ENCODE assay signal across 8 cellular contexts in the genomic region with DNA sequence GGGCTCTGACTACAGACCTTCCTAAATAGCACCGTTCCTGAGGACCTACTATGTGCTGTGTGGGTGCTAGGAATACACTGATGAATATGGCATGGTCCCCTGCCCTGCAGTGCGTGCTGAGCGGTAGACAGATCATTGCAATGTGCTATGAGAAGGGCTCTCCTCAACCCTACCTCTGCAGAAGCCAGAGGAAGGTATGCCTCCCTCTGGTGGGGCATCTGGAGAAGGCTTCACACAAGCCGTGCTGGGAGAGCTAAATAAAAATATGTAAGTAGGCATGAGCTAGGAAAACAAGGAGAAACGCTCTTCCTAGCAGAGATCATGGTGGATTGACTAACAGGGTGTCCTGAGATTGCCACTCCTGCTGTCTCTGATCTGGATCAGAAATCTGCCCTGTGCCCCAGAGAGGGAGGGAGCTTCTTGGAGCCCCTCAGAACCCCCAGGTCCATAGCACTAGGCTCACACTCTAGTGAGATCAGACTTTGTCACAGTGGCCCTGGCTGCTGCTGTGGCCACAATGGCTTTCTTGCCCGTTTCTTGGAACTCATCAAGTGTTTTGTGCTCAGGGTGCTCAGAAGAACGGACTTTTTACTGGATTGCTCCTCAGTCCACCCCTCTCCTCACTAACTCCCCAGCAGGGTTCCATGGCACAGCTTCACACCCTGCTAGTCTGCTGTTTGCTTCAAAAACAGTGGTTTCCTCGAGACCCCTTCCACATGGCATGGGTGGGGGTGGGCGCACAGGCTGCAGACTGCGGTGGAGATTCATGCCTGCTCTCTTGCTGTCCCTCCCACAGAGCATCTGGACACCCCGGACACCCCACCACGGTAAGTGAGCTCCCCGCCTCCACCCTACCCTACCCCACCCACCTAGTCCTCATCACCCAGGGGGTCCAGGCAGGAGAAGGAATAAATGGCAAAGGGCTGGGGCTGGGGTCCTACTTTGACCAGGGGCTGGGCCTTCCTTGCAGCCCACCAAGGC. TPM values are rescaled to one million over a fixed set of nuclear protein-coding genes. Genes with fewer than 3 reads are reported as not detected.
DNase-seq lines count a peak whose midpoint lies in the region; ATAC-seq and TF ChIP-seq lines count a peak whose summit lies in the region.

No MANE protein-coding gene starts in this region.

- H3K27me3 ChIP-seq in brain microvascular endothelial cell (replicated peaks) = no peaks in the 10 kb centered on the region

- in situ Hi-C loops in brain microvascular endothelial cell (cut with HindIII; ENCODE audit: low pct_ligation_motif_present, low sequenced_read_pairs) (no loop called here), G401 (cut with HindIII; ENCODE audit: low sequenced_read_pairs) (no loop called here)

- no peaks in the 10 kb centered on the region for H3K36me3 ChIP-seq in brain microvascular endothelial cell (replicated peaks)

- H3K4me3 ChIP-seq in brain microvascular endothelial cell (ENCODE audit: low read depth, low read length) = no peak overlapping the region

- DNase-seq in COLO668 (lab: John Stamatoyannopoulos, UW; ENCODE audit: unreplicated experiment) = peak; percentile 64
- DNase-seq in NCI-H2227 (lab: John Stamatoyannopoulos, UW; ENCODE audit: unreplicated experiment) = peak; percentile 64
- peak; percentile 71 for DNase-seq in brain microvascular endothelial cell
- DNase-seq in left colon = no peak
- DNase-seq in G401 (ENCODE audit: low spot score) = no peak
- DNase-seq in effector CD8-positive, alpha-beta T cell (lab: John Stamatoyannopoulos, UW) = no peak

- ATAC-seq in GM19351 (IDR thresholded peaks at IDR 0.05; ENCODE audit: unreplicated experiment) (peak; percentile 55), left colon (peak; percentile 56), GM21619 (IDR thresholded peaks at IDR 0.05; ENCODE audit: unreplicated experiment) (no peak)

- intact Hi-C loops in left colon (cut with DNase I, micrococcal nuclease) = no loop called here

- TF ChIP-seq CTCF in brain microvascular endothelial cell (IDR thresholded peaks at IDR 0.05; ENCODE audit: low read depth, low read length, missing control alignments) = peak; percentile 92

- no peak overlapping the region for H3K27ac ChIP-seq in brain microvascular endothelial cell

RNA-seq across cellular contexts. Expression of a gene that starts 14.2 kb away (rescaled TPM):
- total RNA-seq in left colon = under 1 TPM; 0.21 to 0.36 TPM
- total RNA-seq in G401 (2014; rRNA removed; shearing (Covaris generic)) = not detected in 2 replicates

Comparison
In these comparisons a context has a peak if more than half of its experiments do, and no peak if none do; other contexts are left out.
1. DNase-seq: peak in COLO668 (single experiment), NCI-H2227 (single experiment) and brain microvascular endothelial cell (single experiment); none in left colon (0 of 2), G401 (single experiment) and effector CD8-positive, alpha-beta T cell (single experiment).